ENCODE assay signal across 9 cellular contexts in the genomic region with DNA sequence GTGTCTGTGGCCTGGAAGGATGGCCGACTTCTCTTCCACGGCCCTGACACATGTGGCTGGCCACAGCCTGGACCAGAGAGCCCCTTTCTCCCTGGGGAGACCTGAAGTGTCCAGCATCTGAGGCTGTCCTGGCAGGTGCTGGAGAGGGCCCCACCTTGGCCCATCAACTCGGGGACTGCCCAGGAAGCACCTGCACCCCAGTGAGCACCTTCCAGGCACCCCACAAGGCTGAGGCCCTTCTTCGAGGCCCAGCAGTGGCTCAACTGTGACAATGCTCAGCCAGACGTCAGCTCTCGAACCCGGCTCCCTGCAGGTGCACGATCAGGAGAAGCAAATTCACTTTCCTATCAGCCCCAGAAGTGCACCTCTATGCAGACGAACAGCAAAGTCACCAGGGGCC. TPM values are rescaled to one million over a fixed set of nuclear protein-coding genes. Genes with fewer than 3 reads are reported as not detected.
DNase-seq lines count a peak whose midpoint lies in the region; ATAC-seq and TF ChIP-seq lines count a peak whose summit lies in the region.
"Had no signal": no experiment of that assay in that cellular context is flagged by ENCODE, and none has a peak within 500 bp of the region (broad histone marks: within the 10 kb centered on the region; RNA-seq: fewer than 3 reads in every experiment).

No MANE protein-coding gene starts in this region.

- H3K4me3 Mint-ChIP-seq in CD14-positive monocyte: no peak overlapping the region
- H3K4me3 Mint-ChIP-seq in dendritic cell treated with granulocyte-macrophage colony-stimulating factor and Interleukin-4, amounts not matched to agents 40 ng/mL and 50 ng/mL, for 4 days: no peak overlapping the region

- H3K36me3 Mint-ChIP-seq in CD14-positive monocyte: peaks cover 54 to 76% of the 10 kb centered on the region in 2 donors
- peaks cover 79% of the 10 kb centered on the region for H3K36me3 Mint-ChIP-seq in dendritic cell treated with granulocyte-macrophage colony-stimulating factor and Interleukin-4, amounts not matched to agents 40 ng/mL and 50 ng/mL, for 4 days (ENCODE audit: low read depth)

- peaks cover 2 to 5% (median 3%) of the 10 kb centered on the region in 3 donors for H3K27me3 Mint-ChIP-seq in CD14-positive monocyte (ENCODE audit: low read depth in 3 of 3)
- no peaks in the 10 kb centered on the region for H3K27me3 Mint-ChIP-seq in dendritic cell treated with granulocyte-macrophage colony-stimulating factor and Interleukin-4, amounts not matched to agents 40 ng/mL and 50 ng/mL, for 4 days

- peak overlapping the region in 6 of 7 donors; percentile 37 to 90 (median 84) for H3K27ac Mint-ChIP-seq in CD14-positive monocyte
- peak overlapping the region; percentile 77 for H3K27ac Mint-ChIP-seq in dendritic cell treated with granulocyte-macrophage colony-stimulating factor and Interleukin-4, amounts not matched to agents 40 ng/mL and 50 ng/mL, for 4 days

- DNase-seq in CD14-positive monocyte (ENCODE audit: low spot score): no peak
- no peak for DNase-seq in cerebellum (ENCODE audit: low spot score)
- DNase-seq in islet precursor cell: no peak
- no peak for DNase-seq in HUDEP-2 (lab: John Stamatoyannopoulos, UW; ENCODE audit: unreplicated experiment in 76 of 76)
- DNase-seq: mammary epithelial cell had no signal

- TF ChIP-seq CTCF in CD14-positive monocyte (IDR thresholded peaks at IDR 0.05): no peak

- H3K9me3 Mint-ChIP-seq in CD14-positive monocyte: peaks cover 0 to 2% (median 0%) of the 10 kb centered on the region in 7 donors
- no peaks in the 10 kb centered on the region for H3K9me3 Mint-ChIP-seq in dendritic cell treated with granulocyte-macrophage colony-stimulating factor and Interleukin-4, amounts not matched to agents 40 ng/mL and 50 ng/mL, for 4 days

- ATAC-seq in GM19463 (IDR thresholded peaks at IDR 0.05; ENCODE audit: unreplicated experiment) (peak; percentile 4), HG03354 (IDR thresholded peaks at IDR 0.05; ENCODE audit: poor library complexity, severe bottlenecking, unreplicated experiment) (peak; percentile 20), HG02970 (IDR thresholded peaks at IDR 0.05; ENCODE audit: low FRiP score, unreplicated experiment) (no peak)

- peaks cover 39% of the 10 kb centered on the region for H3K4me1 Mint-ChIP-seq in CD14-positive monocyte
- peaks cover 67% of the 10 kb centered on the region for H3K4me1 Mint-ChIP-seq in dendritic cell treated with granulocyte-macrophage colony-stimulating factor and Interleukin-4, amounts not matched to agents 40 ng/mL and 50 ng/mL, for 4 days (ENCODE audit: low read depth)

- intact Hi-C loops in CD14-positive monocyte (cut with micrococcal nuclease): no loop called here
- intact Hi-C loops in dendritic cell treated with granulocyte-macrophage colony-stimulating factor and Interleukin-4, amounts not matched to agents 40 ng/mL and 50 ng/mL, for 4 days (cut with micrococcal nuclease): no loop called here

RNA-seq across cellular contexts. Expression of a gene that starts 24.3 kb away (rescaled TPM):
- 10 to 100 TPM; 75.8 to 87.2 TPM for polyA plus RNA-seq in CD14-positive monocyte
- 5.4 TPM for total RNA-seq in cerebellum
